In the genomic region with DNA sequence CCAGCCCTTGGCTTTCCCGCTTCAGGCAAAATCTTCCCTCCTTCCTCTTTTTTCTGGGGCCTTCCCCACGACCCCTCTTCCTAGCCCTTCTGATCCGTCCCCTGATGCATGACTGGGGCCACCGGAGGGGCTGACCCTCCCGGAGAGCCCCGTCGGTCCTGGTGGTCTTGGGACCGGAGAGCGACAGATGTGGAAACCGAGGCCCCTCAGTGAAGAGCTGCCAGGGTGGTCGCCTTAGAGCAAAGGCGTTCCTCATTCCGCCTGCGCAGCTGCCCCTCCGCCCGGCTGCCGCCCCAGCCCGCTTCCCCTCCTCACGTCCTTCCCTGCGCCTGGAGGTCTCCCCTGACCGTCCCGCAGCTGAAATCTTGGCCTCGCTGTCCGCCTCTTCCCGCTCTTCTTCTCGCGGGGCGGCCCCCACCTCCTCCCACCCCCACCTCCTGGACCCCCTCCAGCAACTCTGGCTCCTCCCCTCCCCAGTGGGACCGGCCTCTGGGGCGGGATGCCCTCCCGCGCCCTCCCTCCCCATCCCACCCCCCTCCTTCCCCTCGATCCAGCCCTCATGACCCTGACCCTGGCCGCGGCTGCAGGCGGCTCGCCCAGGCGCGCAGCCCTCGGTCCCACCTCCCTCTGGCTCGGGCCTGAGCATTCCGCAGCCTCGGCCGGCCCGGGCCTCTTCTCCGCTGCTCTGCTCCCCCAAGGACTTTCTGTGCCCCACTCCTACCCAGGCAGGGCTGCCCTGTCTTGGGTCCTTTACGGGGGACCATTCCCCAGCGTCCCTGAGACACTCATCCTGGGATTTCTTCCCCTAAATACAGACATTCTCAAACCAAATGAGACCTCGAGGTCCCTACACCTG, we compare ENCODE assay signal across 8 cellular contexts. TPM values are rescaled to one million over a fixed set of nuclear protein-coding genes. Genes with fewer than 3 reads are reported as not detected.
A peak's percentile ranks its signal among the peaks of the same experiment; 100 is the strongest.
DNase-seq lines count a peak whose midpoint lies in the region; ATAC-seq and TF ChIP-seq lines count a peak whose summit lies in the region.

A gene (minus strand): TSS at position 367 of the 856 bp plus-strand sequence. CDS start 1,020 bp downstream, outside the sequence.

- ATAC-seq in T-cell (replicated peaks in 1 of 4) (no peak), HG02938 (IDR thresholded peaks at IDR 0.05; ENCODE audit: unreplicated experiment) (no peak)

- H3K27ac Mint-ChIP-seq in T-cell = peak within 1 kb of the TSS in 1 of 2 donors; percentile 24

- TF ChIP-seq EP300 in suprapubic skin (IDR thresholded peaks at IDR 0.05) = no peak

- H3K9me3 Mint-ChIP-seq in T-cell = peaks cover 0 to 8% (median 5%) of the 10 kb centered on the region in 3 donors

- TF ChIP-seq CTCF in foreskin fibroblast (IDR thresholded peaks at IDR 0.05; ENCODE audit: low read depth, low read length) (no peak), suprapubic skin (IDR thresholded peaks at IDR 0.05) (no peak)

- H3K4me3 ChIP-seq in foreskin fibroblast (ENCODE audit: low read depth in 1 of 2, low read length in 2 of 2) = peak within 1 kb of the TSS; percentile 33 to 49
- peak within 1 kb of the TSS; percentile 70 to 73 for H3K4me3 ChIP-seq in mucosa of rectum (ENCODE audit: low read length in 2 of 2)
- peak within 1 kb of the TSS; percentile 51 for H3K4me3 ChIP-seq in suprapubic skin

- DNase-seq in T-cell = no peak
- DNase-seq in foreskin fibroblast = no peak
- peak in 1 of 2 donors; percentile 75 for DNase-seq in suprapubic skin (ENCODE audit: low spot score in 2 of 2)
- DNase-seq in NCI-H345 (lab: John Stamatoyannopoulos, UW) = no peak
- DNase-seq in GDM1 (lab: John Stamatoyannopoulos, UW) = no peak
- no peak for DNase-seq in NCI-H748 treated with DMSO at 0.1 percent for 48 hours (lab: John Stamatoyannopoulos, UW)

- TF ChIP-seq POLR2A in suprapubic skin (IDR thresholded peaks at IDR 0.05) = no peak

- H3K27me3 ChIP-seq in mucosa of rectum (ENCODE audit: control insufficient read depth in 2 of 2, insufficient read depth in 2 of 2, low read length in 2 of 2) (peaks cover 0 to 4% of the 10 kb centered on the region in 2 donors), suprapubic skin (peaks cover 27% of the 10 kb centered on the region)

- WGBS in suprapubic skin = 6% methylated on average over 35 of the region's 49 CpGs

- H3K27ac ChIP-seq in mucosa of rectum (ENCODE audit: low read depth in 2 of 2, low read length in 2 of 2) (peak within 1 kb of the TSS; percentile 53 to 75), suprapubic skin (peak within 1 kb of the TSS; percentile 63)

- peak within 1 kb of the TSS in 2 of 3 donors; percentile 24 to 49 for H3K4me3 Mint-ChIP-seq in T-cell

- H3K4me1 ChIP-seq in mucosa of rectum (ENCODE audit: control insufficient read depth in 2 of 2, insufficient read depth in 2 of 2, low read length in 2 of 2) (peaks cover 17 to 41% of the 10 kb centered on the region in 2 donors), suprapubic skin (peaks cover 20% of the 10 kb centered on the region)

- H3K9ac ChIP-seq in mucosa of rectum (ENCODE audit: low read depth in 1 of 2, low read length in 2 of 2) = peak within 1 kb of the TSS; percentile 60 to 67

- H3K9me3 ChIP-seq in mucosa of rectum (ENCODE audit: control insufficient read depth in 2 of 2, low read length in 2 of 2) (no peaks in the 10 kb centered on the region), suprapubic skin (no peaks in the 10 kb centered on the region)

- H3K36me3 ChIP-seq in mucosa of rectum (ENCODE audit: control insufficient read depth in 2 of 2, insufficient read depth in 2 of 2, low read length in 2 of 2) (peaks cover 0 to 4% of the 10 kb centered on the region in 2 donors), suprapubic skin (no peaks in the 10 kb centered on the region)

- CTCF ChIA-PET in T-cell (lab: Charles Lee) = interaction anchor here in 1 of 2 donors (0.5 kb wide), 1 partner anchor 14 kb away, joined by 6 read pairs; no protein-coding TSS in a partner anchor

- peaks cover 0 to 20% (median 7%) of the 10 kb centered on the region in 3 donors for H3K4me1 Mint-ChIP-seq in T-cell

- POLR2A ChIA-PET in T-cell (lab: Charles Lee) = no interaction called here

- H3K36me3 Mint-ChIP-seq in T-cell = peaks cover 12% of the 10 kb centered on the region

- H3K27me3 Mint-ChIP-seq in T-cell = peaks cover 18 to 52% of the 10 kb centered on the region in 2 donors

RNA-seq across cellular contexts. Expression of the gene that starts here (rescaled TPM):
- total RNA-seq in T-cell (1 to 10 TPM in 3 of 5 donors, not detected in 2; 2.7 to 3.2 (median 2.7) TPM), suprapubic skin (10 to 100 TPM; 12.8 to 23.4 (median 16.5) TPM)
